In the genomic region with DNA sequence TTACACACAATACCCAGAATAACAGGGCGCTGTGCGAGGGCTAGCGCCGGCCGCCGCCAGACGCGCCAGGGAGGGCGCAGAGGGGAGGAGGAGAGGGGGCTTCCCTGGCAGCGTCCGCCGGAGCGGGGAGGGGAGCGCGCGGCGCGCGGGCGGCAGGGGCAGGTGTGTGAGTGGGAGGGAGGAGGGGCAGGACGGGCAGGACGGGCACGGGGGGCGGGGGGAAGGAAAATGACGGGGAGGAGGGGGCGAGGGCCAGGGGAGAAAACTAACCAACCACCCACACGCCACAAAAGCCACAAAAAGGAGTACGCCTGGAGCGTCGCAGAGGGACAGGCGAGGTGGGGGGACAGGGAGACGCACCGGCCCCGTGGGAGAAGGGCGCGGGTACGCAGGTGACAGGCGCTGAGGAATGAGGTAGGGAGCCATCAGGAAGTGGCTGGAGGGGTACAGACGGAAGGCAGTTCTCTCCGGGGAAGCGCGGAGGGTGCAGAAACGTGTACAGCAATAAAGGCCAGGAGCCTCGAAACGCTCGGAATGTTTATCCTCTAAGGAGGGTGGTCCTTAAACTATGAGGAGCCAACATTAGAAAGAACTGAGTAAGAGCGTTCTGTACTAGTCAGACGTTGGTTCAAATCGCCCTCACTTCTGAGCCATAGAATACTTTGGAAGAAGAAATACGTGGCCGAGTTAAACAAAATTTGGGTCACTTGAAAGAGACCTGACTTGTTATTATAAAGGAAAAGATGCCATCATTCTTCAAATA, we compare ENCODE assay signal across 1 cellular context.
TF ChIP-seq lines count a peak whose summit lies in the region.

No MANE protein-coding gene starts in this region.

TF ChIP-seq in GM23338, 12 proteins besides CTCF, POLR2A, EP300 and RAD21 (continued from another document):
- TF ChIP-seq, protein P1, sequence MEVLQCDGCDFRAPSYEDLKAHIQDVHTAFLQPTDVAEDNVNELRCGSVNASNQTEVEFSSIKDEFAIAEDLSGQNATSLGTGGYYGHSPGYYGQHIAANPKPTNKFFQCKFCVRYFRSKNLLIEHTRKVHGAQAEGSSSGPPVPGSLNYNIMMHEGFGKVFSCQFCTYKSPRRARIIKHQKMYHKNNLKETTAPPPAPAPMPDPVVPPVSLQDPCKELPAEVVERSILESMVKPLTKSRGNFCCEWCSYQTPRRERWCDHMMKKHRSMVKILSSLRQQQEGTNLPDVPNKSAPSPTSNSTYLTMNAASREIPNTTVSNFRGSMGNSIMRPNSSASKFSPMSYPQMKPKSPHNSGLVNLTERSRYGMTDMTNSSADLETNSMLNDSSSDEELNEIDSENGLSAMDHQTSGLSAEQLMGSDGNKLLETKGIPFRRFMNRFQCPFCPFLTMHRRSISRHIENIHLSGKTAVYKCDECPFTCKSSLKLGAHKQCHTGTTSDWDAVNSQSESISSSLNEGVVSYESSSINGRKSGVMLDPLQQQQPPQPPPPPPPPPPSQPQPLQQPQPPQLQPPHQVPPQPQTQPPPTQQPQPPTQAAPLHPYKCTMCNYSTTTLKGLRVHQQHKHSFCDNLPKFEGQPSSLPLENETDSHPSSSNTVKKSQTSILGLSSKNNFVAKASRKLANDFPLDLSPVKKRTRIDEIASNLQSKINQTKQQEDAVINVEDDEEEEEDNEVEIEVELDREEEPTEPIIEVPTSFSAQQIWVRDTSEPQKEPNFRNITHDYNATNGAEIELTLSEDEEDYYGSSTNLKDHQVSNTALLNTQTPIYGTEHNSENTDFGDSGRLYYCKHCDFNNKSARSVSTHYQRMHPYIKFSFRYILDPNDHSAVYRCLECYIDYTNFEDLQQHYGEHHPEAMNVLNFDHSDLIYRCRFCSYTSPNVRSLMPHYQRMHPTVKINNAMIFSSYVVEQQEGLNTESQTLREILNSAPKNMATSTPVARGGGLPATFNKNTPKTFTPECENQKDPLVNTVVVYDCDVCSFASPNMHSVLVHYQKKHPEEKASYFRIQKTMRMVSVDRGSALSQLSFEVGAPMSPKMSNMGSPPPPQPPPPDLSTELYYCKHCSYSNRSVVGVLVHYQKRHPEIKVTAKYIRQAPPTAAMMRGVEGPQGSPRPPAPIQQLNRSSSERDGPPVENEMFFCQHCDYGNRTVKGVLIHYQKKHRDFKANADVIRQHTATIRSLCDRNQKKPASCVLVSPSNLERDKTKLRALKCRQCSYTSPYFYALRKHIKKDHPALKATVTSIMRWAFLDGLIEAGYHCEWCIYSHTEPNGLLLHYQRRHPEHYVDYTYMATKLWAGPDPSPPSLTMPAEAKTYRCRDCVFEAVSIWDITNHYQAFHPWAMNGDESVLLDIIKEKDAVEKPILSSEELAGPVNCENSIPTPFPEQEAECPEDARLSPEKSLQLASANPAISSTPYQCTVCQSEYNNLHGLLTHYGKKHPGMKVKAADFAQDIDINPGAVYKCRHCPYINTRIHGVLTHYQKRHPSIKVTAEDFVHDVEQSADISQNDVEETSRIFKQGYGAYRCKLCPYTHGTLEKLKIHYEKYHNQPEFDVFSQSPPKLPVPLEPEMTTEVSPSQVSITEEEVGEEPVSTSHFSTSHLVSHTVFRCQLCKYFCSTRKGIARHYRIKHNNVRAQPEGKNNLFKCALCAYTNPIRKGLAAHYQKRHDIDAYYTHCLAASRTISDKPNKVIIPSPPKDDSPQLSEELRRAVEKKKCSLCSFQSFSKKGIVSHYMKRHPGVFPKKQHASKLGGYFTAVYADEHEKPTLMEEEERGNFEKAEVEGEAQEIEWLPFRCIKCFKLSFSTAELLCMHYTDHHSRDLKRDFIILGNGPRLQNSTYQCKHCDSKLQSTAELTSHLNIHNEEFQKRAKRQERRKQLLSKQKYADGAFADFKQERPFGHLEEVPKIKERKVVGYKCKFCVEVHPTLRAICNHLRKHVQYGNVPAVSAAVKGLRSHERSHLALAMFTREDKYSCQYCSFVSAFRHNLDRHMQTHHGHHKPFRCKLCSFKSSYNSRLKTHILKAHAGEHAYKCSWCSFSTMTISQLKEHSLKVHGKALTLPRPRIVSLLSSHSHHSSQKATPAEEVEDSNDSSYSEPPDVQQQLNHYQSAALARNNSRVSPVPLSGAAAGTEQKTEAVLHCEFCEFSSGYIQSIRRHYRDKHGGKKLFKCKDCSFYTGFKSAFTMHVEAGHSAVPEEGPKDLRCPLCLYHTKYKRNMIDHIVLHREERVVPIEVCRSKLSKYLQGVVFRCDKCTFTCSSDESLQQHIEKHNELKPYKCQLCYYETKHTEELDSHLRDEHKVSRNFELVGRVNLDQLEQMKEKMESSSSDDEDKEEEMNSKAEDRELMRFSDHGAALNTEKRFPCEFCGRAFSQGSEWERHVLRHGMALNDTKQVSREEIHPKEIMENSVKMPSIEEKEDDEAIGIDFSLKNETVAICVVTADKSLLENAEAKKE (CRISPR knock-in tag; IDR thresholded peaks at IDR 0.05) = no peak
- TF ChIP-seq, protein P2, sequence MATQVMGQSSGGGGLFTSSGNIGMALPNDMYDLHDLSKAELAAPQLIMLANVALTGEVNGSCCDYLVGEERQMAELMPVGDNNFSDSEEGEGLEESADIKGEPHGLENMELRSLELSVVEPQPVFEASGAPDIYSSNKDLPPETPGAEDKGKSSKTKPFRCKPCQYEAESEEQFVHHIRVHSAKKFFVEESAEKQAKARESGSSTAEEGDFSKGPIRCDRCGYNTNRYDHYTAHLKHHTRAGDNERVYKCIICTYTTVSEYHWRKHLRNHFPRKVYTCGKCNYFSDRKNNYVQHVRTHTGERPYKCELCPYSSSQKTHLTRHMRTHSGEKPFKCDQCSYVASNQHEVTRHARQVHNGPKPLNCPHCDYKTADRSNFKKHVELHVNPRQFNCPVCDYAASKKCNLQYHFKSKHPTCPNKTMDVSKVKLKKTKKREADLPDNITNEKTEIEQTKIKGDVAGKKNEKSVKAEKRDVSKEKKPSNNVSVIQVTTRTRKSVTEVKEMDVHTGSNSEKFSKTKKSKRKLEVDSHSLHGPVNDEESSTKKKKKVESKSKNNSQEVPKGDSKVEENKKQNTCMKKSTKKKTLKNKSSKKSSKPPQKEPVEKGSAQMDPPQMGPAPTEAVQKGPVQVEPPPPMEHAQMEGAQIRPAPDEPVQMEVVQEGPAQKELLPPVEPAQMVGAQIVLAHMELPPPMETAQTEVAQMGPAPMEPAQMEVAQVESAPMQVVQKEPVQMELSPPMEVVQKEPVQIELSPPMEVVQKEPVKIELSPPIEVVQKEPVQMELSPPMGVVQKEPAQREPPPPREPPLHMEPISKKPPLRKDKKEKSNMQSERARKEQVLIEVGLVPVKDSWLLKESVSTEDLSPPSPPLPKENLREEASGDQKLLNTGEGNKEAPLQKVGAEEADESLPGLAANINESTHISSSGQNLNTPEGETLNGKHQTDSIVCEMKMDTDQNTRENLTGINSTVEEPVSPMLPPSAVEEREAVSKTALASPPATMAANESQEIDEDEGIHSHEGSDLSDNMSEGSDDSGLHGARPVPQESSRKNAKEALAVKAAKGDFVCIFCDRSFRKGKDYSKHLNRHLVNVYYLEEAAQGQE (IDR thresholded peaks at IDR 0.05; ENCODE audit: unreplicated experiment) = no peak
- TF ChIP-seq CREB1 (CRISPR knock-in tag; IDR thresholded peaks at IDR 0.05; ENCODE audit: low read depth) = no peak
- no peak for TF ChIP-seq ZNF114 (CRISPR knock-in tag; IDR thresholded peaks at IDR 0.05)
- TF ChIP-seq EZH2phosphoT487 (IDR thresholded peaks at IDR 0.05; ENCODE audit: unreplicated experiment) = no peak
- no peak for TF ChIP-seq EZH2 (IDR thresholded peaks at IDR 0.05; ENCODE audit: low read depth, unreplicated experiment)
- TF ChIP-seq POLR2AphosphoS5 (IDR thresholded peaks at IDR 0.05; ENCODE audit: low read depth) = no peak
- no peak for TF ChIP-seq ZNF331 (CRISPR knock-in tag; IDR thresholded peaks at IDR 0.05; ENCODE audit: low read depth)
- no peak for TF ChIP-seq STAT1 (IDR thresholded peaks at IDR 0.05; ENCODE audit: unreplicated experiment)
- no peak for TF ChIP-seq NANOG (IDR thresholded peaks at IDR 0.05; ENCODE audit: borderline replicate concordance)
- TF ChIP-seq JUNB (IDR thresholded peaks at IDR 0.05; ENCODE audit: unreplicated experiment) = no peak
